In the genomic region with DNA sequence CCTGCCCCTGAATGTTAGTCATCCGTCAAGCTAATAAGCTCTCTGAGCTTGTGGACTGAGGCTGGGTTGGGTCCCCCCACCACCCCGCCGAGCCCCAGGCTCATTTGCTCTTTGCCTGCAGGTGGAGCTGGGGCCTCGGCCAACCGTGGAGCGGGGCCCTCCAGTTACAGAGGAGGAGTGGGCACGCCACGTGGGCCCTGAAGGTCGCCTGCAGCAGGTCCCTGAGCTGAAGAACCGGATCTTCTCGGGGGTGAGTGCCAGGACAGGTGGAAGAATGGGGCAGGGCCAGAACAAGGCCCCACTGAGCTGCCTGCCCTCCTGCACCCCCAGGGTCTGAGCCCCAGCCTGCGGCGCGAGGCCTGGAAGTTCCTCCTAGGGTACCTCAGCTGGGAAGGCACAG, we compare ENCODE assay signal across 26 cellular contexts. TPM values are rescaled to one million over a fixed set of nuclear protein-coding genes. Genes with fewer than 3 reads are reported as not detected.
"Had no signal": no experiment of that assay in that cellular context is flagged by ENCODE, and none has a peak within 500 bp of the region (broad histone marks: within the 10 kb centered on the region; RNA-seq: fewer than 3 reads in every experiment).

No MANE protein-coding gene starts in this region.

- H3K27me3 ChIP-seq: dorsolateral prefrontal cortex, neural progenitor cell, right atrium auricular region, spleen, suprapubic skin, thyroid gland, vagina had no signal

- H3K9me3 ChIP-seq: mucosa of descending colon, prostate gland, right atrium auricular region, spleen, suprapubic skin, thyroid gland, vagina had no signal

- H2AFZ ChIP-seq: neural progenitor cell had no signal

- H3K4me3 ChIP-seq: dorsolateral prefrontal cortex, lung, mucosa of descending colon, neural progenitor cell, prostate gland, right atrium auricular region, skin epidermis, spleen, suprapubic skin, thyroid gland, vagina had no signal

- H3K9me3 Mint-ChIP-seq: memory B cell; naive B cell; natural killer cell treated with Interleukin-12 subunit alpha and Interleukin-12 subunit beta and Interleukin-15 and Interleukin-18, amount 100 ng/mL, for 72 hours; neural progenitor cell; stimulated activated naive CD8-positive, alpha-beta T cell treated with anti-CD3 and anti-CD28 coated beads, Interleukin-15, amount 100 ng/mL, for 72 hours had no signal

- H3K9ac ChIP-seq: neural progenitor cell had no signal

- ATAC-seq: left lobe of liver; mucosa of descending colon; natural killer cell treated with Interleukin-12 subunit alpha and Interleukin-12 subunit beta and Interleukin-15 and Interleukin-18, amount 100 ng/mL, for 72 hours; stimulated activated naive CD8-positive, alpha-beta T cell treated with anti-CD3 and anti-CD28 coated beads, Interleukin-15, amount 100 ng/mL, for 72 hours had no signal

- H3K4me3 Mint-ChIP-seq: memory B cell; naive B cell; natural killer cell treated with Interleukin-12 subunit alpha and Interleukin-12 subunit beta and Interleukin-15 and Interleukin-18, amount 100 ng/mL, for 72 hours; stimulated activated naive CD8-positive, alpha-beta T cell treated with anti-CD3 and anti-CD28 coated beads, Interleukin-15, amount 100 ng/mL, for 72 hours had no signal

- H3K36me3 Mint-ChIP-seq: natural killer cell treated with Interleukin-12 subunit alpha and Interleukin-12 subunit beta and Interleukin-15 and Interleukin-18, amount 100 ng/mL, for 72 hours had no signal

- DNase-seq: cortex of kidney; dorsolateral prefrontal cortex; effector CD4-positive, alpha-beta T cell; head of caudate nucleus; mucosa of descending colon; naive B cell; nucleus accumbens; spleen; stimulated activated CD4-positive, alpha-beta T cell treated with anti-CD3 and anti-CD28 coated beads, Interleukin-4, amount 100 ng/mL, for 4 hours; stimulated activated naive CD4-positive, alpha-beta T cell; stimulated activated naive CD8-positive, alpha-beta T cell treated with anti-CD3 and anti-CD28 coated beads, Interleukin-15, amount 100 ng/mL, for 72 hours; thyroid gland; trophoblast cell had no signal

- H3K4me2 ChIP-seq: neural progenitor cell had no signal

- H3K27ac ChIP-seq: dorsolateral prefrontal cortex, neural progenitor cell, prostate gland, right atrium auricular region, skin epidermis, spleen, suprapubic skin, thyroid gland, vagina had no signal

- H3K27ac Mint-ChIP-seq: memory B cell; naive B cell; natural killer cell treated with Interleukin-12 subunit alpha and Interleukin-12 subunit beta and Interleukin-15 and Interleukin-18, amount 100 ng/mL, for 72 hours; neural progenitor cell; stimulated activated naive CD8-positive, alpha-beta T cell treated with anti-CD3 and anti-CD28 coated beads, Interleukin-15, amount 100 ng/mL, for 72 hours had no signal

- FAIRE-seq: frontal cortex, keratinocyte had no signal

RNA-seq across cellular contexts. Expression of a gene that starts 14.0 kb away (rescaled TPM):
- total RNA-seq: osteocyte, vagina had no signal
